ENCODE assay signal across 20 cellular contexts in the genomic region with DNA sequence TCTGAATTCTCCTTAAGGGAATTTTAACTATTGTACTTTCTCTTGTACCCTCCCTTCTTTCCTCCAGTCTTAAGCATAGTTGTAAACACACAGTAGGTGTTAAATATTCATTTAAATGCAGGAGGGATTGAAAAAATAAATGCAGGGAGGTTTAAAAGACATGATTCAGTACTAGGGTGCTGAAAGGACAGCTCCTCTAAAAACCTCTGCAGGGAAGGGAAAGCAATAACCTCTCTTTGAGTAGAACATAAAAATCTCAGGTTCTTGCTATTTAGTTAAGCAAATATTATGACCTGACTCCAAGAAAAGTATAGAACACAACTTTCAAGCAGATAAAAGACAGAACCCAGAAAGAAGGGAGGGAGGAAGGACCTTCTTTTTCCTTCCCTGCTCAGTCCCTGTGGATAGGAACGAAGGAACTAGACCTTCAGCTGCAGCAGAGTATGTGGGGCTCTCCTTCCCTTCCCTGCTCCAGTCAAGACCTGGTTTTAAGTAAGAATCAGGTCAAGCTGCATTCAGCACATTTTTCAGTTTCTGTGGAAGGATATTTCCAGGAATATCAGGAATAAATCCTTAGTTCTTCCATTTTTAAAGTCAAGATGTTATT. TPM values are rescaled to one million over a fixed set of nuclear protein-coding genes. Genes with fewer than 3 reads are reported as not detected.
DNase-seq lines count a peak whose midpoint lies in the region; ATAC-seq, FAIRE-seq and TF ChIP-seq lines count a peak whose summit lies in the region.
"Had no signal": no experiment of that assay in that cellular context is flagged by ENCODE, and none has a peak within 500 bp of the region (broad histone marks: within the 10 kb centered on the region; RNA-seq: fewer than 3 reads in every experiment).

No MANE protein-coding gene starts in this region.

- no peak overlapping the region for H3K27ac ChIP-seq in K562 (ENCODE audit: extremely low read depth, low read depth, low read length)
- H3K27ac ChIP-seq in mesendoderm (ENCODE audit: low read depth, low read length) = no peak overlapping the region
- H3K27ac ChIP-seq in pancreas = no peak overlapping the region
- H3K27ac ChIP-seq in body of pancreas = no peak overlapping the region
- H3K27ac ChIP-seq: colonic mucosa had no signal

- no peak overlapping the region for H3K9ac ChIP-seq in K562 (ENCODE audit: insufficient read depth in 1 of 2, low read depth in 2 of 2, low read length in 2 of 2)
- no peak overlapping the region for H3K9ac ChIP-seq in mesendoderm (ENCODE audit: low read length)

- H3K36me3 ChIP-seq in K562 (ENCODE audit: control insufficient read depth, insufficient read depth, low read length) (no peaks in the 10 kb centered on the region), mesendoderm (ENCODE audit: control insufficient read depth, insufficient read depth, low read length) (peaks cover 7% of the 10 kb centered on the region), pancreas (no peaks in the 10 kb centered on the region), body of pancreas (replicated peaks in 1 of 2; ENCODE audit: insufficient read depth in 1 of 2, low read depth in 2 of 2) (peaks cover 0 to 8% of the 10 kb centered on the region in 2 donors)
- H3K36me3 ChIP-seq: colonic mucosa had no signal

- H3K79me2 ChIP-seq in K562 (ENCODE audit: control insufficient read depth, insufficient read depth, low read length) (no peaks in the 10 kb centered on the region), mesendoderm (ENCODE audit: control insufficient read depth, insufficient read depth, low read length) (peaks cover 33% of the 10 kb centered on the region)

- intact Hi-C loops in K562 (cut with micrococcal nuclease) (no loop called here), pancreas (cut with DNase I) (no loop called here), body of pancreas (cut with DNase I) (no loop called here)

- H3K9me3 ChIP-seq in K562 (replicated peaks; ENCODE audit: control insufficient read depth, insufficient read depth, low read depth, low read length) (no peaks in the 10 kb centered on the region), pancreas (no peaks in the 10 kb centered on the region), body of pancreas (no peaks in the 10 kb centered on the region)
- H3K9me3 ChIP-seq: Caco-2, colonic mucosa had no signal

- in situ Hi-C loops in K562 (cut with MboI) = no loop called here

- no peak overlapping the region for H4K8ac ChIP-seq in mesendoderm (ENCODE audit: low read depth, low read length)

- H3K23ac ChIP-seq in mesendoderm (ENCODE audit: low read length) = no peak overlapping the region

- no TSS peak for BruUV-seq in K562 (replicated peaks; lab: Mats Ljungman, UMichigan)

- POLR2A ChIA-PET in K562 (lab: Yijun Ruan, JAX) = no interaction called here

- no peak overlapping the region for H3K4me3 ChIP-seq in K562
- no peak overlapping the region for H3K4me3 ChIP-seq in mesendoderm (ENCODE audit: low read length)
- H3K4me3 ChIP-seq in pancreas = no peak overlapping the region
- no peak overlapping the region for H3K4me3 ChIP-seq in body of pancreas
- H3K4me3 ChIP-seq: colonic mucosa had no signal

- no peak overlapping the region for H2AFZ ChIP-seq in K562 (ENCODE audit: low read depth, low read length)

- no peak overlapping the region for H3K56ac ChIP-seq in mesendoderm (ENCODE audit: low read length)

- H2BK15ac ChIP-seq in mesendoderm (replicated peaks; ENCODE audit: low read depth) = no peak overlapping the region

- H3K18ac ChIP-seq in mesendoderm (ENCODE audit: low read length) = no peak overlapping the region

- TF ChIP-seq EP300 in Ishikawa (IDR thresholded peaks at IDR 0.05; ENCODE audit: borderline replicate concordance) = no peak
- no peak for TF ChIP-seq EP300 in K562 (IDR thresholded peaks at IDR 0.05; ENCODE audit: low read length)

- H3K4me2 ChIP-seq in K562 (ENCODE audit: insufficient read depth, low read length) = no peak overlapping the region
- no peak overlapping the region for H3K4me2 ChIP-seq in mesendoderm (ENCODE audit: low read length)

- TF ChIP-seq POLR2A in GM12891 (IDR thresholded peaks at IDR 0.05; ENCODE audit: low read depth, low read length) (no peak), K562 (conservative IDR thresholded peaks at IDR 0.05) (no peak), body of pancreas (IDR thresholded peaks at IDR 0.05) (no peak)

- H2BK120ac ChIP-seq in mesendoderm (ENCODE audit: low read depth, low read length) = no peak overlapping the region

- FAIRE-seq in GM12891 (lab: Jason Lieb, UNC) = peak; percentile 35
- FAIRE-seq in K562 (lab: Jason Lieb, UNC) = no peak
- FAIRE-seq in pancreas (lab: Jason Lieb, UNC) = no peak
- FAIRE-seq: endometrium had no signal

- H3K27me3 ChIP-seq in K562 (ENCODE audit: control insufficient read depth in 2 of 2, insufficient read depth in 2 of 2, low read length in 2 of 2) (no peaks in the 10 kb centered on the region), mesendoderm (ENCODE audit: insufficient read depth, low read length, poor library complexity) (no peaks in the 10 kb centered on the region), pancreas (no peaks in the 10 kb centered on the region), body of pancreas (no peaks in the 10 kb centered on the region)
- H3K27me3 ChIP-seq: colonic mucosa had no signal

- H3K79me1 ChIP-seq in mesendoderm (ENCODE audit: low read length) = peaks cover 39% of the 10 kb centered on the region

- TF ChIP-seq CTCF in K562 (IDR thresholded peaks at IDR 0.05 in 2 of 3, conservative IDR thresholded peaks at IDR 0.05 in 1 of 3; ENCODE audit: insufficient read depth in 2 of 3, low read depth in 1 of 3, low read length in 3 of 3) (no peak), pancreas (IDR thresholded peaks at IDR 0.05) (no peak), body of pancreas (IDR thresholded peaks at IDR 0.05) (no peak)

- no peaks in the 10 kb centered on the region for H3K9me1 ChIP-seq in K562 (ENCODE audit: control insufficient read depth, insufficient read depth, low read length)

- no peaks in the 10 kb centered on the region for H4K20me1 ChIP-seq in K562 (replicated peaks; ENCODE audit: control insufficient read depth, insufficient read depth, low read length)

- no peak overlapping the region for H4K5ac ChIP-seq in mesendoderm (ENCODE audit: low read length)

- ATAC-seq in K562 = no peak
- ATAC-seq in pancreas = no peak
- no peak for ATAC-seq in body of pancreas
- ATAC-seq: activated CD8-positive, alpha-beta T cell treated with anti-CD3 and anti-CD28 coated beads for 36 hours; stimulated activated naive CD8-positive, alpha-beta T cell treated with anti-CD3 and anti-CD28 coated beads, Interleukin-15, amount 100 ng/mL, for 72 hours; T-helper 17 cell had no signal

- H3K4me1 ChIP-seq in K562 (replicated peaks in 1 of 2; ENCODE audit: control insufficient read depth in 2 of 2, insufficient read depth in 2 of 2, low read length in 2 of 2) (peaks cover 0 to 11% of the 10 kb centered on the region in 2 experiments; a peak in 2 of 5 replicates), mesendoderm (ENCODE audit: control insufficient read depth, low read depth, low read length) (no peaks in the 10 kb centered on the region), pancreas (no peaks in the 10 kb centered on the region), body of pancreas (peaks cover 8% of the 10 kb centered on the region)
- H3K4me1 ChIP-seq: colonic mucosa had no signal

- CTCF ChIA-PET in K562 (lab: Yijun Ruan, JAX; ENCODE audit: low intra/inter-chr PET ratio) = interaction anchor here (0.6 kb wide), 1 partner anchor 816 kb away, joined by 3 read pairs; no protein-coding TSS in a partner anchor

- no peak overlapping the region for H3K4ac ChIP-seq in mesendoderm (ENCODE audit: low read depth, low read length)

- H2AK5ac ChIP-seq in mesendoderm (ENCODE audit: low read length) = no peak overlapping the region

- H2BK5ac ChIP-seq in mesendoderm (ENCODE audit: low read length) = no peak overlapping the region

- TF ChIP-seq RAD21 in Ishikawa (IDR thresholded peaks at IDR 0.05; ENCODE audit: low read depth) = no peak
- no peak for TF ChIP-seq RAD21 in K562 (CRISPR knock-in tag; conservative IDR thresholded peaks at IDR 0.05 in 1 of 2, IDR thresholded peaks at IDR 0.05 in 1 of 2)

- no peak for DNase-seq in GM12891 (ENCODE audit: insufficient read length, low spot score)
- DNase-seq in K562 (ENCODE audit: extremely low read depth in 1 of 4, low spot score in 3 of 4) = no peak
- DNase-seq in mesendoderm = peak; percentile 19
- DNase-seq in activated gamma-delta T cell (lab: John Stamatoyannopoulos, UW) = no peak
- DNase-seq in pancreas = no peak
- DNase-seq in body of pancreas = no peak
- DNase-seq: activated CD8-positive, alpha-beta T cell treated with anti-CD3 and anti-CD28 coated beads for 36 hours; activated naive CD4-positive, alpha-beta T cell treated with anti-CD3 and anti-CD28 coated beads, Interleukin-2, amount 10 ng/mL, durations not matched to agents 7 days and 5 days; activated T-cell treated with anti-CD3 and anti-CD28 coated beads, Interleukin-2, amount 50 U/mL, for 24 hours; Caco-2; colonic mucosa; MM.1S; NCI-H1930; NCI-H446; nephron progenitor cell; Right ventricle myocardium superior; stimulated activated naive CD8-positive, alpha-beta T cell treated with anti-CD3 and anti-CD28 coated beads, Interleukin-15, amount 100 ng/mL, for 72 hours; T-helper 17 cell had no signal

- WGBS in K562 (ENCODE audit: insufficient coverage, low coverage, missing lambda C conversion rate) = 0% methylated on average over 1 of the region's 1 CpG
- WGBS in mesendoderm (ENCODE audit: extremely low coverage, insufficient coverage, low lambda C conversion rate) = no CpG with 5 or more reads among the region's 1 CpG
- 91 to 94% methylated on average over 1 of the region's 1 CpG for WGBS in pancreas, 2 donors
- 80 to 91% methylated on average over 1 of the region's 1 CpG for WGBS in body of pancreas, 2 donors

RNA-seq across cellular contexts. Expression of a gene that starts 4.7 kb away (rescaled TPM):
- 1.7 TPM for polyA plus RNA-seq in GM12891 (2012; ENCODE audit: low read depth, missing spikeins)
- total RNA-seq in K562 (2011; cell fraction: chromatin; rRNA removed; ENCODE audit: low replicate concordance) = 0.72 and 0.86 TPM in 2 replicates
- total RNA-seq in K562 (2011; cell fraction: nucleolus; rRNA removed) = 0.50 and 0.53 TPM in 2 replicates
- 0.66 and 2.0 TPM in 2 replicates for total RNA-seq in K562 (2011; cell fraction: nucleoplasm; rRNA removed)
- 0.36 and 0.65 TPM in 2 replicates for total RNA-seq in K562 (2014; rRNA removed)
- total RNA-seq in K562 (2014; rRNA removed; fragmentation: Illumina TruSeq; extraction: Trizol) = 0.32 and 0.47 TPM in 2 replicates
- 0.43 and 0.45 TPM in 2 replicates for total RNA-seq in K562 (2015; rRNA removed; fragmentation: Illumina TruSeq; extraction: Trizol)
- total RNA-seq in K562 (2021) = 0.58 and 0.60 TPM in 2 replicates
- 0.18 and 0.39 TPM in 2 replicates for polyA plus RNA-seq in K562 (2011; rRNA removed)
- 0.27 and 0.28 TPM in 2 replicates for polyA plus RNA-seq in K562 (2011; cell fraction: cytosol; rRNA removed)
- polyA plus RNA-seq in K562 (2011; cell fraction: nucleus; rRNA removed) = 0.61 and 0.79 TPM in 2 replicates
- polyA plus RNA-seq in K562 (2012) = 0.44 and 0.52 TPM in 2 replicates
- polyA plus RNA-seq in K562 (2014; fragmentation: Illumina TruSeq; extraction: Trizol) = 0.43 and 0.48 TPM in 2 replicates
- polyA plus RNA-seq in K562 (2014; fragmentation: Nextera tagmentation; extraction: Ambion mirVana) = under 1 TPM; 0.03 to 0.06 TPM
- 0.17 and 0.40 TPM in 2 replicates for polyA plus RNA-seq in K562 (2014; rRNA removed)
- polyA minus RNA-seq in K562 (2011; rRNA and poly(A)+ RNA removed) = 0.21 and 0.51 TPM in 2 replicates
- 0.10 and 0.36 TPM in 2 replicates for polyA minus RNA-seq in K562 (2011; cell fraction: cytosol; rRNA and poly(A)+ RNA removed)
- 0.40 and 1.00 TPM in 2 replicates for polyA minus RNA-seq in K562 (2011; cell fraction: nucleus; rRNA and poly(A)+ RNA removed)
- 6.3 TPM for polyA plus RNA-seq in mesendoderm (2013, experiment 1 of 2)
- 6.4 TPM for polyA plus RNA-seq in mesendoderm (2013, experiment 2 of 2)
- 1 to 10 TPM; 4.7 to 7.6 (median 5.1) TPM for total RNA-seq in pancreas
- 1 to 10 TPM; 2.1 to 3.3 TPM for polyA plus RNA-seq in pancreas
- 10 to 100 TPM in 1 of 2 donors, 1 to 10 TPM in 1; 5.4 to 10.9 TPM for total RNA-seq in body of pancreas
